18 cellular contexts compared by ENCODE assay signal in the genomic region with DNA sequence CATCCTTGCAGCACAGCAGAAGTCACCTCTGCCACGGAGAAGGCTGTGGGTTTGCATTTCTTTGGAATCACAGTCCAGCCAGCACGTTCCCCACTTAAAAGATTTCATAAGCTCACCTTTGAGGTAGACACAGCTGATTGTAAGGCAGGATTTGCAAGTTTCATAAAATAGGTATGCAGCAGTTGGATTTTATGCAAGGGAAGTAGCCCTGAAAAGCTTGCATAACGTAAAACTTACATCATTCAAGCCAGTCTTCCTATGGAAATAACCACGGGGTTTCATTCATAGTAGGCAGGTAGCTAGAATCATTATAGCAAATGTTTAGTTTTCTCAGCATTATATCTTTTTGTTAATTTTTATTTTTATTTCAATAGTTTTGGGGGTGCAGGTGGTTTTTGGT. TPM values are rescaled to one million over a fixed set of nuclear protein-coding genes. Genes with fewer than 3 reads are reported as not detected.
DNase-seq lines count a peak whose midpoint lies in the region; ATAC-seq and TF ChIP-seq lines count a peak whose summit lies in the region.
"Had no signal": no experiment of that assay in that cellular context is flagged by ENCODE, and none has a peak within 500 bp of the region (broad histone marks: within the 10 kb centered on the region; RNA-seq: fewer than 3 reads in every experiment).

No MANE protein-coding gene starts in this region.

- no peak for DNase-seq in cardiac muscle cell (ENCODE audit: low read depth in 1 of 2, low spot score in 1 of 2)
- DNase-seq in Right ventricle myocardium superior = no peak
- peak; percentile 14 for DNase-seq in cerebellar cortex (ENCODE audit: low spot score)
- peak; percentile 31 for DNase-seq in epithelial cell of esophagus (ENCODE audit: low read depth)
- DNase-seq: Caco-2; CD4-positive, CD25-positive, alpha-beta regulatory T cell; CD8-positive, alpha-beta T cell; DMS153; DND-41; GDM1; GM23248; H7; HCEC 1CT had no signal

- H3K4me3 ChIP-seq in cardiac muscle cell = no peak overlapping the region
- no peak overlapping the region for H3K4me3 ChIP-seq in epithelial cell of esophagus (ENCODE audit: low read length)
- H3K4me3 ChIP-seq: BLaER1, GM12878, GM23248 had no signal

- peak overlapping the region; percentile 98 for H3K27ac ChIP-seq in cardiac muscle cell
- H3K27ac ChIP-seq: BLaER1, C4-2B, GM23248 had no signal

- ATAC-seq in Right ventricle myocardium superior (ENCODE audit: poor library complexity) (no peak), GM19324 (IDR thresholded peaks at IDR 0.05; ENCODE audit: low FRiP score, unreplicated experiment) (no peak), GM21528 (IDR thresholded peaks at IDR 0.05; ENCODE audit: low FRiP score, unreplicated experiment) (no peak)
- ATAC-seq: CD8-positive, alpha-beta T cell; GM12878 had no signal

- TF ChIP-seq CTCF in cardiac muscle cell (IDR thresholded peaks at IDR 0.05; ENCODE audit: low read depth, low read length) (no peak), epithelial cell of esophagus (IDR thresholded peaks at IDR 0.05; ENCODE audit: insufficient read depth, low read depth, low read length, missing control alignments) (no peak)

- peaks cover 64% of the 10 kb centered on the region for H3K36me3 ChIP-seq in cardiac muscle cell
- H3K36me3 ChIP-seq: BLaER1 had no signal

- intact Hi-C loops in Right ventricle myocardium superior (cut with DNase I) = loop anchor here (10.0 kb wide), 1 partner anchor 485 kb away; no protein-coding TSS in a partner anchor

- H3K9me3 ChIP-seq in cardiac muscle cell (ENCODE audit: low read depth) = no peaks in the 10 kb centered on the region
- H3K9me3 ChIP-seq: BLaER1, Caco-2 had no signal

- H3K27me3 ChIP-seq in cardiac muscle cell = no peaks in the 10 kb centered on the region
- H3K27me3 ChIP-seq: BLaER1 had no signal

- peaks cover 44% of the 10 kb centered on the region for H3K4me1 ChIP-seq in cardiac muscle cell (ENCODE audit: low read depth)
- H3K4me1 ChIP-seq: BLaER1, Caco-2 had no signal

RNA-seq across cellular contexts. Expression of a gene that starts 49.8 kb away (rescaled TPM):
- total RNA-seq in cardiac muscle cell (7.1 and 13.5 TPM in 2 replicates), Right ventricle myocardium superior (7.9 TPM)
- polyA plus RNA-seq in cardiac muscle cell = 10.2 and 16.5 TPM in 2 replicates
- total RNA-seq: CD4-positive, CD25-positive, alpha-beta regulatory T cell; CD8-positive, alpha-beta T cell had no signal

Comparison
In these comparisons a context has a peak if more than half of its experiments do, and no peak if none do; other contexts are left out.
1. DNase-seq: peak in cerebellar cortex (single experiment) and epithelial cell of esophagus (single experiment); none in cardiac muscle cell (0 of 2) and Right ventricle myocardium superior (single experiment).